8 cellular contexts compared by ENCODE assay signal in genomic region chr10:119724630-119725549, GRCh38. TPM values are rescaled to one million over a fixed set of nuclear protein-coding genes. Genes with fewer than 3 reads are reported as not detected.
A peak's percentile ranks its signal among the peaks of the same experiment; 100 is the strongest.
DNase-seq lines count a peak whose midpoint lies in the region; ATAC-seq and TF ChIP-seq lines count a peak whose summit lies in the region.

No MANE protein-coding gene starts in this region.

- TF ChIP-seq RAD21 in HCT116 (IDR thresholded peaks at IDR 0.05; ENCODE audit: low read depth) = no peak

- H3K4me2 ChIP-seq in HCT116 (ENCODE audit: low read length) = peak overlapping the region; percentile 91

- peaks cover 6 to 19% (median 6%) of the 10 kb centered on the region in 5 experiments for H3K9me3 Mint-ChIP-seq in brain

- H3K27ac Mint-ChIP-seq in brain = peak overlapping the region; percentile 70 to 90 (median 77)

- peak overlapping the region; percentile 66 for H3K27ac ChIP-seq in HCT116 (ENCODE audit: low read depth, low read length)
- H3K27ac ChIP-seq in stomach smooth muscle (ENCODE audit: low read length) = peak overlapping the region; percentile 73

- H4K20me1 ChIP-seq in HCT116 (ENCODE audit: insufficient read depth) = no peaks in the 10 kb centered on the region

- peak overlapping the region; percentile 71 to 89 (median 82) for H3K4me3 Mint-ChIP-seq in brain

- peaks cover 15 to 23% of the 10 kb centered on the region in 2 experiments for H3K4me1 ChIP-seq in HCT116 (ENCODE audit: control insufficient read depth in 1 of 2, insufficient read depth in 2 of 2, low read length in 2 of 2)
- H3K4me1 ChIP-seq in stomach smooth muscle (ENCODE audit: control insufficient read depth, insufficient read depth, low read length) = peaks cover 21% of the 10 kb centered on the region

- DNase-seq in NCI-H2171 treated with DMSO at 0.1 percent for 48 hours (lab: John Stamatoyannopoulos, UW) = peak; percentile 41
- no peak for DNase-seq in NCI-H2171 (lab: John Stamatoyannopoulos, UW)
- no peak for DNase-seq in HCT116 (ENCODE audit: low read depth, low spot score)
- peak; percentile 23 for DNase-seq in NCI-H524 treated with DMSO at 0.1 percent for 48 hours (lab: John Stamatoyannopoulos, UW)
- DNase-seq in kidney tubule cell (ENCODE audit: low spot score) = peak; percentile 79
- no peak for DNase-seq in NCI-H446 (lab: John Stamatoyannopoulos, UW)

- H2AFZ ChIP-seq in HCT116 (ENCODE audit: low read depth, low read length, poor library complexity, severe bottlenecking) = no peak overlapping the region

- H3K4me3 ChIP-seq in HCT116 (replicated peaks in 1 of 2; ENCODE audit: low read depth in 1 of 2, low read length in 2 of 2) = peak overlapping the region; percentile 71 to 76
- peak overlapping the region; percentile 84 to 90 for H3K4me3 ChIP-seq in stomach smooth muscle (ENCODE audit: low read length in 2 of 2)

- POLR2A ChIA-PET in HCT116 (lab: Charles Lee) = interaction anchor here (0.8 to 1.9 kb wide), 7 partner anchors 10 to 249 kb away, joined by 3 to 12 read pairs (median 6); partner anchors contain the start of gene BAG3

- peaks cover 7% of the 10 kb centered on the region for H3K27me3 Mint-ChIP-seq in brain

- TF ChIP-seq POLR2A in HCT116 (IDR thresholded peaks at IDR 0.05; ENCODE audit: borderline replicate concordance, extremely low read depth, insufficient read depth, insufficient read length) = no peak

- no peaks in the 10 kb centered on the region for H3K9me3 ChIP-seq in HCT116 (ENCODE audit: control insufficient read depth in 1 of 2, insufficient read depth in 1 of 2, low read depth in 1 of 2, low read length in 2 of 2)
- H3K9me3 ChIP-seq in stomach smooth muscle (ENCODE audit: control insufficient read depth in 2 of 2, low read length in 2 of 2) = no peaks in the 10 kb centered on the region

- peak; percentile 2 for ATAC-seq in HCT116

- TF ChIP-seq CTCF in HCT116 (IDR thresholded peaks at IDR 0.05 in 2 of 3, conservative IDR thresholded peaks at IDR 0.05 in 1 of 3; ENCODE audit: borderline replicate concordance in 1 of 3, insufficient read depth in 1 of 3, low read depth in 2 of 3, low read length in 2 of 3) = no peak
- TF ChIP-seq CTCF in brain (conservative IDR thresholded peaks at IDR 0.05) = no peak

- BruUV-seq in HCT116 (replicated peaks; lab: Mats Ljungman, UMichigan) = TSS peak; percentile 83

- peaks cover 55% of the 10 kb centered on the region for H3K4me1 Mint-ChIP-seq in brain

- H3K9ac ChIP-seq in HCT116 (ENCODE audit: low read length) = peak overlapping the region; percentile 78
- H3K9ac ChIP-seq in stomach smooth muscle (ENCODE audit: low read length in 2 of 2) = peak overlapping the region; percentile 79 to 86

- peaks cover 24% of the 10 kb centered on the region for H3K79me2 ChIP-seq in HCT116 (ENCODE audit: insufficient read depth, low read length)

- RAD21 ChIA-PET in HCT116 (lab: Charles Lee; ENCODE audit: low non-redundant PET in 1 of 2, low total read pairs in 2 of 2, uncharacterized antibody in 2 of 2, unreplicated experiment in 2 of 2) = interaction anchor here (0.6 to 0.9 kb wide), 2 partner anchors 13 to 57 kb away, joined by 3 to 5 read pairs; no protein-coding TSS in a partner anchor

- intact Hi-C loops in HCT116 (cut with micrococcal nuclease) = loop anchor here (5.0 kb wide), 2 partner anchors 38 to 128 kb away; partner anchors contain the start of gene TIAL1

- H3K36me3 ChIP-seq in HCT116 (ENCODE audit: control insufficient read depth in 1 of 2, insufficient read depth in 2 of 2, low read length in 2 of 2) (no peaks in the 10 kb centered on the region), stomach smooth muscle (ENCODE audit: control insufficient read depth in 2 of 2, insufficient read depth in 2 of 2, low read length in 2 of 2) (no peaks in the 10 kb centered on the region)

- peaks cover 7% of the 10 kb centered on the region for H3K36me3 Mint-ChIP-seq in brain

- no peaks in the 10 kb centered on the region for H3K27me3 ChIP-seq in HCT116 (ENCODE audit: insufficient read depth, low read length)
- H3K27me3 ChIP-seq in stomach smooth muscle (ENCODE audit: control insufficient read depth in 1 of 2, insufficient read depth in 2 of 2, low read length in 2 of 2) = no peaks in the 10 kb centered on the region

- no peaks in the 10 kb centered on the region for H3K9me2 ChIP-seq in HCT116 (ENCODE audit: insufficient read depth)

- CTCF ChIA-PET in HCT116 (lab: Charles Lee) = interaction anchor here (0.7 to 2.1 kb wide), 7 partner anchors 11 to 283 kb away, joined by 3 to 10 read pairs (median 5); no protein-coding TSS in a partner anchor

TF ChIP-seq in HCT116, 20 proteins besides CTCF, POLR2A, EP300 and RAD21:
- TF ChIP-seq SIN3A (IDR thresholded peaks at IDR 0.05; ENCODE audit: low read depth) = peak; percentile 51
- no peak for TF ChIP-seq ZNF274 (IDR thresholded peaks at IDR 0.05; ENCODE audit: low read depth, low read length)
- TF ChIP-seq, protein P1, sequence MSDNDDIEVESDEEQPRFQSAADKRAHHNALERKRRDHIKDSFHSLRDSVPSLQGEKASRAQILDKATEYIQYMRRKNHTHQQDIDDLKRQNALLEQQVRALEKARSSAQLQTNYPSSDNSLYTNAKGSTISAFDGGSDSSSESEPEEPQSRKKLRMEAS (IDR thresholded peaks at IDR 0.05) = peak; percentile 78
- peak; percentile 28; the same call in 1 of the 2 replicates for TF ChIP-seq POLR2AphosphoS5 (IDR thresholded peaks at IDR 0.05; ENCODE audit: low read depth, low read length)

RNA-seq across cellular contexts. Expression of gene INPP5F, which starts 1.0 kb away (rescaled TPM):
- 21.6 TPM for total RNA-seq in HCT116 (2021; ENCODE audit: unreplicated experiment)
- polyA plus RNA-seq in HCT116 (2012) = 9.5 and 13.5 TPM in 2 replicates
- 14.4 TPM for polyA plus RNA-seq in brain (ENCODE audit: insufficient read depth, low read depth, low replicate concordance)

Comparison
In these comparisons a context has a peak if more than half of its experiments do, and no peak if none do; other contexts are left out.
1. DNase-seq: peak in NCI-H2171 treated with DMSO at 0.1 percent for 48 hours (single experiment), NCI-H524 treated with DMSO at 0.1 percent for 48 hours (single experiment) and kidney tubule cell (single experiment); none in NCI-H2171 (single experiment), HCT116 (single experiment) and NCI-H446 (0 of 2).